ENCODE assay signal across 8 cellular contexts in the genomic region with DNA sequence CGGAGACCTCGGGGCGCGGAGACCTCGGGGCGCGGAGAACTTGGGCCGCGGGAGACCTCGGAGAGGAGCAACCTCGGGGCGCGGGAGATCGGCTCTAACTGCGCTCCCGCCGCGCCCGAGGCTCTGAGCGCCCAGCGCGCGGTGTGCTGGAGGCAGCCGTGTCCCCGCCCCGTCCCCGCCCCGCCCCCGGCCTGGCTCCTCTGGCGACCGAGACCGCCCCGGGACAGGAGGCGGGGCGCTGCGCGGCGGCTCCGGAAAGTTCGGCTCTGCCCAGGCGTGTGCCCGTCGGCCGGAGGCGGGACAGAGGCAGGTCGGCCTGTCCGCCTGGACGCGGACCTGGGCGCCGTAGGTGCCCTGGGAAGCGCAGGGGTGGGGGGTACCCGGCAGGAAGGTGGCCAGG. TPM values are rescaled to one million over a fixed set of nuclear protein-coding genes. Genes with fewer than 3 reads are reported as not detected.
A peak's percentile ranks its signal among the peaks of the same experiment; 100 is the strongest.
DNase-seq lines count a peak whose midpoint lies in the region; ATAC-seq and TF ChIP-seq lines count a peak whose summit lies in the region.
"Not testable (repeated sequence)": the region's sequence is repeated elsewhere in the genome, so short reads cannot be mapped to it uniquely, and the experiment has no call there.

Gene ICOSLG (minus strand): TSS at position 102 of the 400 bp plus-strand sequence. CDS start 126 bp downstream, outside the sequence.

- H3K27ac ChIP-seq in DND-41 (ENCODE audit: low read length); dorsolateral prefrontal cortex; right lobe of liver: not testable (repeated sequence)

- H2AFZ ChIP-seq in DND-41 (ENCODE audit: low read depth, low read length), result not testable (repeated sequence)

- ATAC-seq in DND-41 (ENCODE audit: insufficient read depth, low read depth), result peak; percentile 55; the same call in 2 of the 3 replicates
- peak; percentile 44 for ATAC-seq in GM19438 (IDR thresholded peaks at IDR 0.05; ENCODE audit: low read depth, unreplicated experiment)
- ATAC-seq in HG02610 (IDR thresholded peaks at IDR 0.05; ENCODE audit: unreplicated experiment), result peak; percentile 34
- peak; percentile 34 for ATAC-seq in HG03135 (IDR thresholded peaks at IDR 0.05; ENCODE audit: unreplicated experiment)
- peak; percentile 61 for ATAC-seq in T-helper 17 cell
- ATAC-seq in right lobe of liver, result peak; percentile 76 to 90 (median 86)
- peak; percentile 46 for ATAC-seq in stimulated activated naive CD8-positive, alpha-beta T cell treated with anti-CD3 and anti-CD28 coated beads, Interleukin-15, Interleukin-2, amounts not matched to agents 100 U/mL and 50 U/mL, for 24 hours

- not testable (repeated sequence) for H3K9ac ChIP-seq in DND-41 (ENCODE audit: low read depth, low read length)

- H3K79me2 ChIP-seq in DND-41 (ENCODE audit: insufficient read depth, low read length), result not testable (repeated sequence)

- H3K36me3 ChIP-seq in DND-41 (ENCODE audit: insufficient read depth, low read length); right lobe of liver: not testable (repeated sequence)

- H3K4me3 ChIP-seq in DND-41 (ENCODE audit: low read depth in 1 of 2, low read length in 2 of 2); dorsolateral prefrontal cortex; right lobe of liver: not testable (repeated sequence)

- not testable (repeated sequence) for H3K4me1 ChIP-seq in DND-41 (ENCODE audit: insufficient read depth, low read length); right lobe of liver

- H3K36me3 Mint-ChIP-seq in T-helper 17 cell (ENCODE audit: low read depth), result not testable (repeated sequence)

- intact Hi-C loops in dorsolateral prefrontal cortex (cut with DNase I); right lobe of liver (cut with DNase I): not testable (repeated sequence)

- not testable (repeated sequence) for TF ChIP-seq CTCF in DND-41 (IDR thresholded peaks at IDR 0.05; ENCODE audit: borderline replicate concordance, extremely low read depth, low read length, poor library complexity, severe bottlenecking); dorsolateral prefrontal cortex (IDR thresholded peaks at IDR 0.05 in 54 of 56, conservative IDR thresholded peaks at IDR 0.05 in 2 of 56; ENCODE audit: low read depth in 1 of 56, partially characterized antibody in 56 of 56); right lobe of liver (IDR thresholded peaks at IDR 0.05)

- not testable (repeated sequence) for H3K27me3 ChIP-seq in DND-41 (ENCODE audit: insufficient read depth, low read length, poor library complexity); dorsolateral prefrontal cortex; right lobe of liver

- not testable (repeated sequence) for TF ChIP-seq POLR2A in right lobe of liver (IDR thresholded peaks at IDR 0.05)

- H4K20me1 ChIP-seq in DND-41 (ENCODE audit: insufficient read depth, low read length), result not testable (repeated sequence)

- H3K9me3 ChIP-seq in DND-41 (ENCODE audit: insufficient read depth, low read length, severe bottlenecking); T-helper 17 cell (ENCODE audit: control insufficient read depth, low read length, poor library complexity, severe bottlenecking); right lobe of liver: not testable (repeated sequence)

- no CpG with 5 or more reads among the region's 53 CpGs for WGBS in right lobe of liver (ENCODE audit: insufficient coverage, low coverage, low lambda C conversion rate, missing lambda C conversion rate)

- H3K27me3 Mint-ChIP-seq in T-helper 17 cell, result not testable (repeated sequence)

- H3K27ac Mint-ChIP-seq in T-helper 17 cell, result not testable (repeated sequence)

- not testable (repeated sequence) for H3K4me3 Mint-ChIP-seq in T-helper 17 cell

- DNase-seq in DND-41; T-helper 17 cell; dorsolateral prefrontal cortex; right lobe of liver; stimulated activated naive CD8-positive, alpha-beta T cell treated with anti-CD3 and anti-CD28 coated beads, Interleukin-15, Interleukin-2, amounts not matched to agents 100 U/mL and 50 U/mL, for 24 hours: not testable (repeated sequence)

- H3K4me1 Mint-ChIP-seq in T-helper 17 cell, result not testable (repeated sequence)

- H3K4me2 ChIP-seq in DND-41 (ENCODE audit: insufficient read depth, low read length), result not testable (repeated sequence)

RNA-seq across cellular contexts. Expression of gene ICOSLG, which starts in this region (rescaled TPM):
- total RNA-seq in T-helper 17 cell, result 10 to 100 TPM in 1 of 2 donors, 1 to 10 TPM in 1; 9.4 to 19.1 TPM
- total RNA-seq in dorsolateral prefrontal cortex, result 10 to 100 TPM in 90 of 120 experiments, 1 to 10 TPM in 30; 2.8 to 60.9 (median 14.4) TPM
- 1 to 10 TPM; 1.1 to 2.7 (median 1.7) TPM for total RNA-seq in right lobe of liver

Comparison
In these comparisons a context has a peak if more than half of its experiments do, and no peak if none do; other contexts are left out.
1. ATAC-seq: peak in every context shown above with its lines; median percentile 86 in right lobe of liver; 61 in T-helper 17 cell; 55 in DND-41; 46 in stimulated activated naive CD8-positive, alpha-beta T cell treated with anti-CD3 and anti-CD28 coated beads, Interleukin-15, Interleukin-2, amounts not matched to agents 100 U/mL and 50 U/mL, for 24 hours; 44 in GM19438; 34 in HG02610; 34 in HG03135.